Comparison of ENCODE assay signal across 40 cellular contexts in genomic region chr18:2415656-2416055, GRCh38.
"Had no signal": no experiment of that assay in that cellular context is flagged by ENCODE, and none has a peak within 500 bp of the region (broad histone marks: within the 10 kb centered on the region; RNA-seq: fewer than 3 reads in every experiment).

No MANE protein-coding gene starts in this region.

- FAIRE-seq: astrocyte, TTC549 had no signal

- H3K27me3 ChIP-seq: adrenal gland, body of pancreas, brain microvascular endothelial cell, breast epithelium, cardiac muscle cell had no signal

- H3K9me3 ChIP-seq: adrenal gland, body of pancreas, breast epithelium had no signal

- H3K27ac Mint-ChIP-seq: activated CD4-positive, alpha-beta memory T cell treated with anti-CD3 and anti-CD28 coated beads, Interleukin-2, amount 10 ng/mL, durations not matched to agents 7 days and 5 days; activated CD4-positive, alpha-beta T cell treated with anti-CD3 and anti-CD28 coated beads for 36 hours; activated CD4-positive, alpha-beta T cell treated with anti-CD3 and anti-CD28 coated beads, Interleukin-2, amount 10 ng/mL, durations not matched to agents 7 days and 5 days; activated naive CD4-positive, alpha-beta T cell treated with anti-CD3 and anti-CD28 coated beads for 36 hours; activated naive CD8-positive, alpha-beta T cell treated with anti-CD3 and anti-CD28 coated beads for 36 hours; activated T-cell treated with anti-CD3 and anti-CD28 coated beads, Interleukin-2, amount 50 U/mL, for 72 hours; activated T-helper 1 cell treated with anti-CD3 and anti-CD28 coated beads, Interleukin-12 subunit alpha, Interleukin-12 subunit beta, Interleukin-2, Interleukin-4 antibody, amounts not matched to agents 30 ng/mL and 10 ng/mL and 1 ng/mL, durations not matched to agents 14 hours and 24 hours and 36 hours; activated T-helper 17 cell treated with anti-CD3 and anti-CD28 coated beads, Interleukin-2, amount 50 U/mL, for 72 hours; T-helper 1 cell treated with Interleukin-12 subunit alpha and Interleukin-12 subunit beta and Interleukin-4 antibody, amounts not matched to agents 30 μg/mL and 1 μg/mL, for 36 hours; T-helper 2 cell treated with Interferon-gamma antibody and Interleukin-4, amounts not matched to agents 5 μg/mL and 100 μg/mL, for 36 hours; WTC11 had no signal

- ATAC-seq: activated CD4-positive, alpha-beta T cell treated with anti-CD3 and anti-CD28 coated beads for 36 hours; activated CD4-positive, CD25-positive, alpha-beta regulatory T cell treated with anti-CD3 and anti-CD28 coated beads, Interleukin-2, amount 50 U/mL, for 24 hours; activated naive CD4-positive, alpha-beta T cell treated with anti-CD3 and anti-CD28 coated beads, Interleukin-2, amount 50 U/mL, for 72 hours; activated T-cell treated with anti-CD3 and anti-CD28 coated beads, Interleukin-2, amount 50 U/mL, for 4 hours; activated T-cell treated with anti-CD3 and anti-CD28 coated beads, Interleukin-2, amount 50 U/mL, for 72 hours; activated T-helper 17 cell treated with anti-CD3 and anti-CD28 coated beads, Interleukin-2, amount 50 U/mL, for 72 hours; body of pancreas; WTC11 had no signal

- H3K4me3 Mint-ChIP-seq: activated CD4-positive, alpha-beta memory T cell treated with anti-CD3 and anti-CD28 coated beads, Interleukin-2, amount 10 ng/mL, durations not matched to agents 7 days and 5 days; activated CD4-positive, alpha-beta T cell treated with anti-CD3 and anti-CD28 coated beads for 36 hours; activated CD4-positive, alpha-beta T cell treated with anti-CD3 and anti-CD28 coated beads, Interleukin-2, amount 10 ng/mL, durations not matched to agents 7 days and 5 days; activated naive CD4-positive, alpha-beta T cell treated with anti-CD3 and anti-CD28 coated beads for 36 hours; activated naive CD8-positive, alpha-beta T cell treated with anti-CD3 and anti-CD28 coated beads for 36 hours; activated T-cell treated with anti-CD3 and anti-CD28 coated beads, Interleukin-2, amount 50 U/mL, for 4 hours; activated T-cell treated with anti-CD3 and anti-CD28 coated beads, Interleukin-2, amount 50 U/mL, for 72 hours; activated T-helper 1 cell treated with anti-CD3 and anti-CD28 coated beads, Interleukin-12 subunit alpha, Interleukin-12 subunit beta, Interleukin-2, Interleukin-4 antibody, amounts not matched to agents 30 ng/mL and 10 ng/mL and 1 ng/mL, durations not matched to agents 14 hours and 24 hours and 36 hours; activated T-helper 17 cell treated with anti-CD3 and anti-CD28 coated beads, Interleukin-2, amount 50 U/mL, for 72 hours; central memory CD8-positive, alpha-beta T cell; T-helper 1 cell treated with Interleukin-12 subunit alpha and Interleukin-12 subunit beta and Interleukin-4 antibody, amounts not matched to agents 30 μg/mL and 1 μg/mL, for 36 hours; T-helper 2 cell treated with Interferon-gamma antibody and Interleukin-4, amounts not matched to agents 5 μg/mL and 100 μg/mL, for 36 hours; WTC11 had no signal

- H3K27me3 Mint-ChIP-seq: activated naive CD8-positive, alpha-beta T cell treated with anti-CD3 and anti-CD28 coated beads for 36 hours had no signal

- H3K4me3 ChIP-seq: adrenal gland, body of pancreas, breast epithelium, cardiac muscle cell had no signal

- H3K4me1 ChIP-seq: adrenal gland, body of pancreas, breast epithelium had no signal

- DNase-seq: activated CD4-positive, alpha-beta memory T cell treated with anti-CD3 and anti-CD28 coated beads, Interleukin-2, amount 10 ng/mL, durations not matched to agents 7 days and 5 days; activated CD4-positive, alpha-beta T cell treated with anti-CD3 and anti-CD28 coated beads for 1 hour; activated CD4-positive, alpha-beta T cell treated with anti-CD3 and anti-CD28 coated beads for 36 hours; activated CD4-positive, alpha-beta T cell treated with anti-CD3 and anti-CD28 coated beads for 48 hours; activated CD4-positive, alpha-beta T cell treated with anti-CD3 and anti-CD28 coated beads, Interleukin-2, amount 10 ng/mL, durations not matched to agents 7 days and 5 days; activated CD4-positive, alpha-beta T cell treated with anti-CD3 and anti-CD28 coated beads, Interleukin-2, amount 50 U/mL, for 48 hours; activated CD4-positive, CD25-positive, alpha-beta regulatory T cell; activated CD8-positive, alpha-beta memory T cell treated with anti-CD3 and anti-CD28 coated beads, Interleukin-2, amount 50 U/mL, for 4 hours; activated effector memory CD4-positive, alpha-beta T cell treated with anti-CD3 and anti-CD28 coated beads, Interleukin-2, amount 50 U/mL, for 16 hours; activated gamma-delta T cell treated with Interleukin-2 at 50 U/mL for 16 hours; activated naive CD4-positive, alpha-beta T cell; activated naive CD4-positive, alpha-beta T cell treated with anti-CD3 and anti-CD28 coated beads for 36 hours; activated naive CD4-positive, alpha-beta T cell treated with anti-CD3 and anti-CD28 coated beads, Interleukin-2, amount 50 U/mL, for 16 hours; activated naive CD8-positive, alpha-beta T cell treated with anti-CD3 and anti-CD28 coated beads for 36 hours; activated T-cell treated with anti-CD3 and anti-CD28 coated beads for 4 hours; activated T-cell treated with anti-CD3 and anti-CD28 coated beads, Interleukin-2, amount 50 U/mL, for 1 hour; activated T-cell treated with anti-CD3 and anti-CD28 coated beads, Interleukin-2, amount 50 U/mL, for 4 hours; activated T-cell treated with anti-CD3 and anti-CD28 coated beads, Interleukin-2, amount 50 U/mL, for 72 hours; adrenal gland; amniotic stem cell; body of pancreas; brain microvascular endothelial cell; caudate nucleus; cerebellar nuclear complex; T-helper 1 cell; T-helper 2 cell; T-helper 9 cell; WERI-Rb-1 had no signal

- H3K27ac ChIP-seq: adrenal gland, body of pancreas, brain microvascular endothelial cell, breast epithelium, cardiac muscle cell, WERI-Rb-1 had no signal

- H3K9me3 Mint-ChIP-seq: activated CD4-positive, alpha-beta memory T cell treated with anti-CD3 and anti-CD28 coated beads, Interleukin-2, amount 10 ng/mL, durations not matched to agents 7 days and 5 days; activated CD4-positive, alpha-beta T cell treated with anti-CD3 and anti-CD28 coated beads, Interleukin-2, amount 10 ng/mL, durations not matched to agents 7 days and 5 days; activated naive CD4-positive, alpha-beta T cell treated with anti-CD3 and anti-CD28 coated beads for 36 hours; activated naive CD8-positive, alpha-beta T cell treated with anti-CD3 and anti-CD28 coated beads for 36 hours; activated T-cell treated with anti-CD3 and anti-CD28 coated beads, Interleukin-2, amount 50 U/mL, for 4 hours; activated T-cell treated with anti-CD3 and anti-CD28 coated beads, Interleukin-2, amount 50 U/mL, for 72 hours; activated T-helper 1 cell treated with anti-CD3 and anti-CD28 coated beads, Interleukin-12 subunit alpha, Interleukin-12 subunit beta, Interleukin-2, Interleukin-4 antibody, amounts not matched to agents 30 ng/mL and 10 ng/mL and 1 ng/mL, durations not matched to agents 14 hours and 24 hours and 36 hours; activated T-helper 17 cell treated with anti-CD3 and anti-CD28 coated beads, Interleukin-2, amount 50 U/mL, for 72 hours; central memory CD8-positive, alpha-beta T cell; T-helper 1 cell treated with Interleukin-12 subunit alpha and Interleukin-12 subunit beta and Interleukin-4 antibody, amounts not matched to agents 30 μg/mL and 1 μg/mL, for 36 hours; T-helper 2 cell treated with Interferon-gamma antibody and Interleukin-4, amounts not matched to agents 5 μg/mL and 100 μg/mL, for 36 hours had no signal

- H3K36me3 ChIP-seq: adrenal gland, brain microvascular endothelial cell, breast epithelium, cardiac muscle cell, WERI-Rb-1 had no signal

- H3K4me1 Mint-ChIP-seq: activated CD4-positive, alpha-beta memory T cell treated with anti-CD3 and anti-CD28 coated beads, Interleukin-2, amount 10 ng/mL, durations not matched to agents 7 days and 5 days; activated CD4-positive, alpha-beta T cell treated with anti-CD3 and anti-CD28 coated beads for 36 hours; activated CD4-positive, alpha-beta T cell treated with anti-CD3 and anti-CD28 coated beads, Interleukin-2, amount 10 ng/mL, durations not matched to agents 7 days and 5 days; activated naive CD8-positive, alpha-beta T cell treated with anti-CD3 and anti-CD28 coated beads for 36 hours; activated T-helper 17 cell treated with anti-CD3 and anti-CD28 coated beads, Interleukin-2, amount 50 U/mL, for 72 hours; central memory CD8-positive, alpha-beta T cell had no signal

- H3K36me3 Mint-ChIP-seq: activated naive CD4-positive, alpha-beta T cell treated with anti-CD3 and anti-CD28 coated beads, Interleukin-2, amount 50 U/mL, for 72 hours; activated naive CD8-positive, alpha-beta T cell treated with anti-CD3 and anti-CD28 coated beads for 36 hours; WTC11 had no signal
